ENCODE assay signal across 25 cellular contexts in genomic region chr6:48048460-48049146, GRCh38.
DNase-seq lines count a peak whose midpoint lies in the region; ATAC-seq and TF ChIP-seq lines count a peak whose summit lies in the region.
"Had no signal": no experiment of that assay in that cellular context is flagged by ENCODE, and none has a peak within 500 bp of the region (broad histone marks: within the 10 kb centered on the region; RNA-seq: fewer than 3 reads in every experiment).

No MANE protein-coding gene starts in this region.

- no peaks in the 10 kb centered on the region for H3K79me2 ChIP-seq in neural progenitor cell (ENCODE audit: low read depth)

- H3K27me3 ChIP-seq in neural progenitor cell = no peaks in the 10 kb centered on the region
- H3K27me3 ChIP-seq: pancreas, right lobe of liver, vagina had no signal

- no peak overlapping the region for H2AFZ ChIP-seq in neural progenitor cell (replicated peaks)

- H4K20me1 ChIP-seq in neural progenitor cell (ENCODE audit: low read depth) = no peaks in the 10 kb centered on the region

- no peaks in the 10 kb centered on the region for H3K36me3 ChIP-seq in neural progenitor cell
- H3K36me3 ChIP-seq: pancreas, right lobe of liver, vagina had no signal

- H3K4me3 ChIP-seq in neural progenitor cell = no peak overlapping the region
- H3K4me3 ChIP-seq: pancreas, right lobe of liver, vagina had no signal

- H3F3A ChIP-seq in neural progenitor cell (ENCODE audit: low read depth) = no peaks in the 10 kb centered on the region

- peak overlapping the region; percentile 15 for H3K27ac Mint-ChIP-seq in neural progenitor cell
- H3K27ac Mint-ChIP-seq: activated naive CD4-positive, alpha-beta T cell treated with anti-CD3 and anti-CD28 coated beads, Interleukin-2, amount 50 U/mL, for 24 hours; naive B cell had no signal

- H3K36me3 Mint-ChIP-seq in neural progenitor cell = no peaks in the 10 kb centered on the region
- H3K36me3 Mint-ChIP-seq: activated naive CD4-positive, alpha-beta T cell treated with anti-CD3 and anti-CD28 coated beads, Interleukin-2, amount 50 U/mL, for 24 hours; naive B cell had no signal

- no peak overlapping the region for H3K27ac ChIP-seq in neural progenitor cell
- H3K27ac ChIP-seq: pancreas, right lobe of liver, vagina had no signal

- no peak overlapping the region for H3K4me2 ChIP-seq in neural progenitor cell

- no peaks in the 10 kb centered on the region for H3K9me3 Mint-ChIP-seq in neural progenitor cell

- no peak for ATAC-seq in HG02981 (IDR thresholded peaks at IDR 0.05; ENCODE audit: unreplicated experiment)
- ATAC-seq: Panc1, pancreas, SK-N-SH treated with all-trans-retinoic acid at 6 μM for 48 hours had no signal

- peaks cover 9% of the 10 kb centered on the region for H3K4me1 Mint-ChIP-seq in neural progenitor cell
- H3K4me1 Mint-ChIP-seq: activated naive CD4-positive, alpha-beta T cell treated with anti-CD3 and anti-CD28 coated beads, Interleukin-2, amount 50 U/mL, for 24 hours; naive B cell had no signal

- TF ChIP-seq CTCF in neural progenitor cell (IDR thresholded peaks at IDR 0.05) = no peak

- no peak overlapping the region for H3K4me3 Mint-ChIP-seq in neural progenitor cell
- H3K4me3 Mint-ChIP-seq: activated naive CD4-positive, alpha-beta T cell treated with anti-CD3 and anti-CD28 coated beads, Interleukin-2, amount 50 U/mL, for 24 hours; naive B cell had no signal

- no peaks in the 10 kb centered on the region for H3K9me3 ChIP-seq in neural progenitor cell (ENCODE audit: low read depth)
- H3K9me3 ChIP-seq: pancreas, right lobe of liver, vagina had no signal

- no peaks in the 10 kb centered on the region for H3K4me1 ChIP-seq in neural progenitor cell
- H3K4me1 ChIP-seq: pancreas, right lobe of liver, vagina had no signal

- H3K27me3 Mint-ChIP-seq in neural progenitor cell (ENCODE audit: insufficient read depth, low read depth) = peaks cover 1% of the 10 kb centered on the region
- H3K27me3 Mint-ChIP-seq: activated naive CD4-positive, alpha-beta T cell treated with anti-CD3 and anti-CD28 coated beads, Interleukin-2, amount 50 U/mL, for 24 hours; naive B cell had no signal

- DNase-seq in NCI-H446 (lab: John Stamatoyannopoulos, UW) (peak; percentile 8 to 50), NCI-H446 treated with DMSO at 0.1 percent for 48 hours (lab: John Stamatoyannopoulos, UW) (no peak), Kasumi-1 (lab: John Stamatoyannopoulos, UW) (peak; percentile 31 to 51), SKM-1 (lab: John Stamatoyannopoulos, UW; ENCODE audit: unreplicated experiment) (peak; percentile 10), neural progenitor cell (ENCODE audit: low spot score) (no peak)
- DNase-seq in NK-92 treated with Interleukin-12 subunit alpha and Interleukin-12 subunit beta, amount 100 ng/mL, for 24 hours (lab: John Stamatoyannopoulos, UW) = no peak
- no peak for DNase-seq in activated CD4-positive, alpha-beta T cell treated with anti-CD3 and anti-CD28 coated beads, Interleukin-2, amount 50 U/mL, for 48 hours
- DNase-seq: activated CD8-positive, alpha-beta memory T cell treated with anti-CD3 and anti-CD28 coated beads for 24 hours; activated T-cell treated with anti-CD3 and anti-CD28 coated beads, Interleukin-2, amount 50 U/mL, for 48 hours; aorta; effector CD4-positive, alpha-beta T cell; erythroblast; foreskin melanocyte; mammary epithelial cell; naive B cell; NCI-H2029; NCI-H510A treated with DMSO at 0.1 percent for 48 hours; pancreas; right lobe of liver; T1000 had no signal

- no peak overlapping the region for H3K9ac ChIP-seq in neural progenitor cell

Comparison
In these comparisons a context has a peak if more than half of its experiments do, and no peak if none do; other contexts are left out.
1. DNase-seq: peak in NCI-H446 (2 of 2), Kasumi-1 (2 of 2) and SKM-1 (single experiment); none in NCI-H446 treated with DMSO at 0.1 percent for 48 hours (single experiment), neural progenitor cell (single experiment), NK-92 treated with Interleukin-12 subunit alpha and Interleukin-12 subunit beta, amount 100 ng/mL, for 24 hours (single experiment) and activated CD4-positive, alpha-beta T cell treated with anti-CD3 and anti-CD28 coated beads, Interleukin-2, amount 50 U/mL, for 48 hours (0 of 2).